8 cellular contexts compared by ENCODE assay signal in the genomic region with DNA sequence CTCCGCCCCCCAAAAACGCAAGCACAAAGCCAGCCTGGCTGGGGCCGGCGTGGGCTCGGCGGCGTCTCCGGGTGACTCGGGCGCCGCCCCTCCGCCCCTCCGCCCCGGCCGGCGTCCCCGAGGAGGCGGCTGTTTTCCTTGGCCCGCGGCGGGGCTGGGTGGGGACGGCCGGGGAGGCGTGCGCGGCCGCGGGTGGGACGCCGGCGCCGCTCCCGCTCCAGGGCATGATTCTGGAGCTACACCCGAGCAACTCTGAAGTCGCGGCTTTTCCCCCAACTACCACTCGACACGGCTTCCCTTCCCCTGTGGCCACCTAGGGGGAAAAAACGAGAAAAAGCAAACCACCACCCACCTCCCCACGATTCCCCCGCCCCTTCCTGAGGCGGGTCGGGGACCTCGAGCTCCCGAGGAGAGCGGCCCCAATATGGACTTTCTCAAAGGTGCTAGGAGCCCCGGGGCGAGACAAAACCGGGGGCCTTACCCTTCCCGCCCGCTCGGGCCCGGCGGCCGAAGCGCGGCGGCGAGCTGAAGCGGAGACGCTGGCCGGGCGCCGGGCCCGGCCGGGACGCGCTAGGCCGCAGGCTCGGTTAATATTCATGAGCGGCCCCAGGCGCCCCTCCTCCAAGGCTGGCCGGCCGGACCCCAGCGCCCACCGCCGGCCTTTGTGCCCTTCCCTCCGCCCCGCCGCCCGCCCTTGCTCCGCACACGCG.
DNase-seq lines count a peak whose midpoint lies in the region; ATAC-seq lines count a peak whose summit lies in the region.

No MANE protein-coding gene starts in this region.

- peak overlapping the region; percentile 90 for H3K27ac ChIP-seq in KOPT-K1 (ENCODE audit: low read depth, low read length, poor library complexity, severe bottlenecking)

- peak; percentile 20 for ATAC-seq in GM21619 (IDR thresholded peaks at IDR 0.05; ENCODE audit: unreplicated experiment)
- ATAC-seq in memory B cell (ENCODE audit: low read depth), result peak; percentile 17

- no peaks in the 10 kb centered on the region for H3K36me3 Mint-ChIP-seq in memory B cell

- H3K27ac Mint-ChIP-seq in memory B cell, result peak overlapping the region; percentile 78

- H3K4me3 Mint-ChIP-seq in memory B cell, result peak overlapping the region; percentile 93

- no peaks in the 10 kb centered on the region for H3K27me3 Mint-ChIP-seq in memory B cell

- DNase-seq in GDM1 (lab: John Stamatoyannopoulos, UW) (peak; percentile 60), memory B cell (ENCODE audit: low spot score in 2 of 2) (peak; percentile 32 to 52), DMS79 treated with DMSO at 0.1 percent for 48 hours (lab: John Stamatoyannopoulos, UW) (no peak)
- peak; percentile 55 to 67 for DNase-seq in activated CD4-positive, alpha-beta T cell treated with anti-CD3 and anti-CD28 coated beads, Interleukin-2, amount 50 U/mL, for 48 hours
- DNase-seq in effector CD4-positive, alpha-beta T cell, result peak; percentile 44
- peak; percentile 66 for DNase-seq in stimulated activated CD8-positive, alpha-beta memory T cell treated with anti-CD3 and anti-CD28 coated beads, Interleukin-4, amount 100 ng/mL, for 48 hours

- H3K4me1 Mint-ChIP-seq in memory B cell, result peaks cover 9% of the 10 kb centered on the region

- H3K9me3 ChIP-seq in KOPT-K1 (ENCODE audit: insufficient read depth, low read length, poor library complexity, severe bottlenecking), result no peaks in the 10 kb centered on the region

- no peaks in the 10 kb centered on the region for H3K9me3 Mint-ChIP-seq in memory B cell

- H3K36me3 ChIP-seq in KOPT-K1 (ENCODE audit: insufficient read depth, low read length), result peaks cover 21% of the 10 kb centered on the region
